Comparison of ENCODE assay signal across 11 cellular contexts in the genomic region with DNA sequence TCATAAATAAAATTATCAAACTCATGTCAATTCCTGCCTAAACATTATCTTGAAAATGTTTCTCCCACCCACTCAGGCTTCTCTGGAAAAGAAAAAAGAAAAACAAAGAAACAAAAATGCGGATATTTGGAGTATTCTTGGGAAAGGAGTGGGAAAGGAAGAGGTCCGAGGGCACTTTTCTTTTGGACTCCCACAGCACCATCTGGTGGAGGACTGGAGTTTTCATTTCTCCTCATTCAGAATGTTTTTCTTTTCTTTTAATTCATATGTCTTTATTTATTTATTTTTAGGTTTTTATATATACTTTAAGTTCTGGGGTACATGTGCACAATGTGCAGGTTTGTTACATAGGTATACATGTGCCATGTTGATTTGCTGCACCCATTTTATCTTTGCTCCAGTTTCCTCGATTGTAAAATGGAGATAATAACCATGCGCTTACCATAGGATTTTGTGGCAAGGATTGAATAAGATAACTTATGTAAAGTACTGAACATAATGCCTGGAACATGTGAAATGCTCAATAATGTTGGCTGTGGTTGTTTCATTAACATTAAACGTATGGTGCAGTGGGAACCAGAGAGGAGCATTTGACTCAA. TPM values are rescaled to one million over a fixed set of nuclear protein-coding genes. Genes with fewer than 3 reads are reported as not detected.
A peak's percentile ranks its signal among the peaks of the same experiment; 100 is the strongest.
DNase-seq lines count a peak whose midpoint lies in the region; ATAC-seq and TF ChIP-seq lines count a peak whose summit lies in the region.
"Had no signal": no experiment of that assay in that cellular context is flagged by ENCODE, and none has a peak within 500 bp of the region (broad histone marks: within the 10 kb centered on the region; RNA-seq: fewer than 3 reads in every experiment).

No MANE protein-coding gene starts in this region.

- no peaks in the 10 kb centered on the region for H3K36me3 Mint-ChIP-seq in activated naive CD4-positive, alpha-beta T cell treated with anti-CD3 and anti-CD28 coated beads, Interleukin-2, amount 50 U/mL, for 72 hours
- H3K36me3 Mint-ChIP-seq: activated naive CD8-positive, alpha-beta T cell had no signal

- no peak overlapping the region for H3K4me3 ChIP-seq in AG04450 (ENCODE audit: low read depth, low read length)
- no peak overlapping the region for H3K4me3 ChIP-seq in WI38 (ENCODE audit: low read depth, low read length)

- TF ChIP-seq CTCF in AG04450 (IDR thresholded peaks at IDR 0.05; ENCODE audit: low read depth, low read length) (peak; percentile 49), GM13977 (IDR thresholded peaks at IDR 0.05; ENCODE audit: extremely low read depth, insufficient read depth, missing control alignments) (peak; percentile 37), WI38 (IDR thresholded peaks at IDR 0.05; ENCODE audit: low read depth, low read length) (peak; percentile 38; the same call in 1 of the 2 replicates)

- POLR2A ChIA-PET in AG04450 (lab: Yijun Ruan, JAX): no interaction called here

- no peaks in the 10 kb centered on the region for H3K9me3 Mint-ChIP-seq in activated naive CD4-positive, alpha-beta T cell treated with anti-CD3 and anti-CD28 coated beads, Interleukin-2, amount 50 U/mL, for 72 hours

- H3K27ac Mint-ChIP-seq in activated naive CD4-positive, alpha-beta T cell treated with anti-CD3 and anti-CD28 coated beads, Interleukin-2, amount 50 U/mL, for 72 hours: no peak overlapping the region
- H3K27ac Mint-ChIP-seq: activated naive CD8-positive, alpha-beta T cell had no signal

- CTCF ChIA-PET in AG04450 (lab: Charles Lee): interaction anchor here (0.6 to 5.1 kb wide), 7 partner anchors 8 to 258 kb away, joined by 3 to 43 read pairs (median 4); a partner anchor contains a TSS

- no peaks in the 10 kb centered on the region for H3K27me3 ChIP-seq in AG04450 (ENCODE audit: control insufficient read depth, insufficient read depth, low read length)
- H3K27me3 ChIP-seq: neutrophil had no signal

- in situ Hi-C loops in GM13977 (cut with MboI; ENCODE audit: low pct_unique_long_range_greater_than_20kb, low sequenced_read_pairs, unreplicated experiment): loop anchor here (10.0 kb wide), 1 partner anchor 148 kb away; a partner anchor contains a TSS

- no peak overlapping the region for H3K27ac ChIP-seq in AG04450 (ENCODE audit: low read depth, low read length)
- H3K27ac ChIP-seq: neutrophil had no signal

- DNase-seq in AG04450 (ENCODE audit: low read depth, low spot score): no peak
- DNase-seq in GM13977 (ENCODE audit: low spot score): no peak
- peak; percentile 13 for DNase-seq in iris pigment epithelial cell (ENCODE audit: low read depth)
- no peak for DNase-seq in COR-L47 (lab: John Stamatoyannopoulos, UW)
- DNase-seq in cerebellum (ENCODE audit: low spot score): no peak
- DNase-seq in activated naive CD4-positive, alpha-beta T cell treated with anti-CD3 and anti-CD28 coated beads, Interleukin-2, amount 50 U/mL, for 72 hours (ENCODE audit: low spot score in 2 of 2): no peak
- DNase-seq in effector CD4-positive, alpha-beta T cell: no peak
- DNase-seq: NCI-H2029 treated with DMSO at 0.1 percent for 48 hours had no signal

- no peak for ATAC-seq in activated naive CD4-positive, alpha-beta T cell treated with anti-CD3 and anti-CD28 coated beads, Interleukin-2, amount 50 U/mL, for 72 hours

- H3K9me3 ChIP-seq in AG04450 (ENCODE audit: control insufficient read depth, insufficient read depth, low read length): no peaks in the 10 kb centered on the region
- H3K9me3 ChIP-seq: neutrophil had no signal

RNA-seq across cellular contexts. Expression of a gene that starts 8.0 kb away (rescaled TPM):
- 0.29 and 0.56 TPM in 2 replicates for polyA plus RNA-seq in AG04450 (2011; rRNA removed)
- 1.3 and 1.9 TPM in 2 replicates for polyA minus RNA-seq in AG04450 (2011; rRNA and poly(A)+ RNA removed)
- total RNA-seq in cerebellum: 4.6 TPM
- total RNA-seq in activated naive CD4-positive, alpha-beta T cell treated with anti-CD3 and anti-CD28 coated beads, Interleukin-2, amount 50 U/mL, for 72 hours: under 1 TPM in 1 of 2 donors, not detected in 1; 0.51 TPM
